ENCODE assay signal across 23 cellular contexts in genomic region chr12:5492562-5492961, GRCh38.
DNase-seq lines count a peak whose midpoint lies in the region; ATAC-seq lines count a peak whose summit lies in the region.
"Had no signal": no experiment of that assay in that cellular context is flagged by ENCODE, and none has a peak within 500 bp of the region (broad histone marks: within the 10 kb centered on the region; RNA-seq: fewer than 3 reads in every experiment).

No MANE protein-coding gene starts in this region.

- H3K4me3 ChIP-seq in aorta (ENCODE audit: low read length in 2 of 2), result no peak overlapping the region
- H3K4me3 ChIP-seq: BLaER1 treated with 17β-estradiol and CSF1 and Interleukin-3, amounts not matched to agents 10 nM and 100 nM; SJCRH30 had no signal

- no peak for ATAC-seq in aorta (ENCODE audit: low FRiP score)
- ATAC-seq: Panc1 had no signal

- peak; percentile 28 for DNase-seq in NCI-H82 (lab: John Stamatoyannopoulos, UW)
- DNase-seq in NCI-H82 treated with DMSO at 0.1 percent for 48 hours (lab: John Stamatoyannopoulos, UW; ENCODE audit: unreplicated experiment), result no peak
- peak; percentile 6 for DNase-seq in SK-MEL-5 (ENCODE audit: low read depth, low spot score)
- peak; percentile 33 for DNase-seq in iPS-NIHi11 (ENCODE audit: low spot score)
- no peak for DNase-seq in aorta
- DNase-seq in NCI-H774 (lab: John Stamatoyannopoulos, UW), result no peak
- DNase-seq in foreskin melanocyte, result no peak
- DNase-seq in posterior vena cava (ENCODE audit: low spot score), result no peak
- DNase-seq: 8988T; Calu3; CD4-positive, alpha-beta memory T cell; DMS153; EL; GF-D8; GOT3; Karpas-422; NCI-H1694; NCI-H2107; NCI-H69; NK-92 treated with Interleukin-12 subunit alpha and Interleukin-12 subunit beta, amount 100 ng/mL, for 24 hours; SJCRH30 had no signal

- intact Hi-C loops in aorta (cut with DNase I) (loop anchor here in 1 of 2 donors (10.0 kb wide), 1 partner anchor 178 kb away; no protein-coding TSS in a partner anchor), posterior vena cava (cut with DNase I) (no loop called here)

- H3K9me3 ChIP-seq in aorta (ENCODE audit: control insufficient read depth, low read length), result no peaks in the 10 kb centered on the region
- H3K9me3 ChIP-seq: BLaER1 treated with 17β-estradiol and CSF1 and Interleukin-3, amounts not matched to agents 10 nM and 100 nM; SJCRH30 had no signal

- peaks cover 0 to 12% of the 10 kb centered on the region in 2 donors for H3K4me1 ChIP-seq in aorta (ENCODE audit: control insufficient read depth in 1 of 2, insufficient read depth in 2 of 2, low read length in 2 of 2)
- H3K4me1 ChIP-seq: BLaER1 treated with 17β-estradiol and CSF1 and Interleukin-3, amounts not matched to agents 10 nM and 100 nM had no signal

- H3K27ac ChIP-seq in aorta (ENCODE audit: low read depth in 1 of 2, low read length in 2 of 2), result peak overlapping the region; percentile 4 to 11
- H3K27ac ChIP-seq: BLaER1 treated with 17β-estradiol and CSF1 and Interleukin-3, amounts not matched to agents 10 nM and 100 nM; SJCRH30 had no signal

- peaks cover 0 to 2% of the 10 kb centered on the region in 2 donors for H3K36me3 ChIP-seq in aorta (ENCODE audit: control insufficient read depth in 1 of 2, insufficient read depth in 2 of 2, low read length in 1 of 2)
- H3K36me3 ChIP-seq: BLaER1 treated with 17β-estradiol and CSF1 and Interleukin-3, amounts not matched to agents 10 nM and 100 nM had no signal

- 48 to 51% methylated on average over 4 of the region's 4 CpGs for WGBS in aorta, 2 donors

- no peaks in the 10 kb centered on the region for H3K27me3 ChIP-seq in aorta (ENCODE audit: control insufficient read depth in 1 of 2, insufficient read depth in 2 of 2, low read length in 1 of 2)
- H3K27me3 ChIP-seq: BLaER1 treated with 17β-estradiol and CSF1 and Interleukin-3, amounts not matched to agents 10 nM and 100 nM; SJCRH30 had no signal

- in situ Hi-C loops in SK-MEL-5 (cut with HindIII; ENCODE audit: low pct_unique_long_range_greater_than_20kb, low sequenced_read_pairs), result no loop called here

Comparison
In these comparisons a context has a peak if more than half of its experiments do, and no peak if none do; other contexts are left out.
1. DNase-seq: peak in NCI-H82 (single experiment), SK-MEL-5 (single experiment) and iPS-NIHi11 (single experiment); none in NCI-H82 treated with DMSO at 0.1 percent for 48 hours (single experiment), aorta (0 of 2), NCI-H774 (single experiment), foreskin melanocyte (single experiment) and posterior vena cava (single experiment).